In the genomic region with DNA sequence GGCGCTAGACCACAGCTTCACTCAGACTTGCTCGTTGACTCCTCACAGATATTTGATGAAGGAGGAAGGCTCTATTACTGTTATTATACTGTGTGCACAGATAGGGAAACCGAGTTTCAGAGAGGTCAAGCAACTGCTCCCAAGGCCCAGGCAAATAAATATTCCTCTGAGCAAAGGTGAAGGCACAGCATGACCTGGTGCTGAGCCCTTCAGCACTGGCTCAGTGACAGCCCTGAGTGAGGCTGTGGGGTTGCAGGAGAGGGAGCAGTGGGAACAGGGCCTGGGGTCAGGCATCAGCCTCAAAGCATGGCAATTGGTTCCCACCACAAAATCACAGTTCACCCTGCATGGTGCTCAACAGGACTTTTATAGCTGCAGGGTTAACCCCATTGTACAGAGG, we compare ENCODE assay signal across 24 cellular contexts. TPM values are rescaled to one million over a fixed set of nuclear protein-coding genes. Genes with fewer than 3 reads are reported as not detected.
DNase-seq lines count a peak whose midpoint lies in the region; ATAC-seq and TF ChIP-seq lines count a peak whose summit lies in the region.
"Had no signal": no experiment of that assay in that cellular context is flagged by ENCODE, and none has a peak within 500 bp of the region (broad histone marks: within the 10 kb centered on the region; RNA-seq: fewer than 3 reads in every experiment).

No MANE protein-coding gene starts in this region.

- peaks cover 4 to 27% (median 21%) of the 10 kb centered on the region in 6 donors for H3K4me1 ChIP-seq in spleen

- no peak for DNase-seq in RWPE1 (ENCODE audit: low spot score)
- DNase-seq in caudate nucleus (lab: John Stamatoyannopoulos, UW): no peak
- DNase-seq in nephron progenitor cell: no peak
- no peak for DNase-seq in activated CD4-positive, CD25-positive, alpha-beta regulatory T cell treated with anti-CD3 and anti-CD28 coated beads, Interleukin-2, amount 50 U/mL, for 72 hours
- DNase-seq in hepatic stellate cell (ENCODE audit: low spot score): no peak
- no peak for DNase-seq in spleen
- DNase-seq: ACHN; AML-193; C1 segment of cervical spinal cord; Calu3; CD8-positive, alpha-beta T cell; GOT3; Karpas-422; MV-4-11; NCI-H1105 treated with DMSO at 0.1 percent for 48 hours; NCI-H2081; NCI-H2171 treated with DMSO at 0.1 percent for 48 hours; NCI-H524 treated with DMSO at 0.1 percent for 48 hours; NCI-H82; OCI-M1; Right ventricle myocardium superior had no signal

- H3K4me3 ChIP-seq in spleen: no peak overlapping the region

- POLR2A ChIA-PET in RWPE1 (lab: Yijun Ruan, JAX; ENCODE audit: low non-redundant PET): no interaction called here

- H3K4me1 Mint-ChIP-seq in nephron progenitor cell: peaks cover 22% of the 10 kb centered on the region

- WGBS in spleen, 5 donors: 81 to 96% (median 93%) methylated on average over 3 of the region's 3 CpGs

- no peak for TF ChIP-seq POLR2A in spleen (IDR thresholded peaks at IDR 0.05)

- TF ChIP-seq CTCF in RWPE1 (conservative IDR thresholded peaks at IDR 0.05; ENCODE audit: low read depth): no peak
- TF ChIP-seq CTCF in nephron progenitor cell (IDR thresholded peaks at IDR 0.05): no peak
- no peak for TF ChIP-seq CTCF in spleen (IDR thresholded peaks at IDR 0.05 in 8 of 11, conservative IDR thresholded peaks at IDR 0.05 in 3 of 11)

- no peaks in the 10 kb centered on the region for H3K27me3 ChIP-seq in spleen (replicated peaks in 1 of 7)

- H3K36me3 ChIP-seq in spleen: peaks cover 0 to 86% (median 28%) of the 10 kb centered on the region in 6 donors

- peak overlapping the region; percentile 61 for H3K27ac Mint-ChIP-seq in nephron progenitor cell
- H3K27ac Mint-ChIP-seq: CD8-positive, alpha-beta T cell had no signal

- H3K27me3 Mint-ChIP-seq in nephron progenitor cell (ENCODE audit: low read depth, poor library complexity): no peaks in the 10 kb centered on the region

- peak overlapping the region; percentile 47 for H3K27ac ChIP-seq in RWPE1
- peak overlapping the region; percentile 32 for H3K27ac ChIP-seq in caudate nucleus (ENCODE audit: low read depth, low read length)
- H3K27ac ChIP-seq in spleen: no peak overlapping the region

- H3K4me3 Mint-ChIP-seq in nephron progenitor cell: no peak overlapping the region
- H3K4me3 Mint-ChIP-seq: CD8-positive, alpha-beta T cell had no signal

- CTCF ChIA-PET in RWPE1 (lab: Yijun Ruan, JAX): no interaction called here

- H3K9me3 Mint-ChIP-seq in nephron progenitor cell: no peaks in the 10 kb centered on the region
- H3K9me3 Mint-ChIP-seq: CD8-positive, alpha-beta T cell had no signal

- peaks cover 23% of the 10 kb centered on the region for H3K36me3 Mint-ChIP-seq in nephron progenitor cell (ENCODE audit: low read depth)

- intact Hi-C loops in spleen (cut with DNase I; ENCODE audit: low total_unique reads): no loop called here

- no peaks in the 10 kb centered on the region for H3K9me3 ChIP-seq in spleen

- no peak for ATAC-seq in GM21515 (IDR thresholded peaks at IDR 0.05; ENCODE audit: unreplicated experiment)
- ATAC-seq: CD8-positive, alpha-beta T cell; HCT116 had no signal

RNA-seq across cellular contexts. Expression of a gene that starts 7.1 kb away (rescaled TPM):
- total RNA-seq in spleen: 10 to 100 TPM; 14.4 to 30.9 (median 22.4) TPM
- 10 to 100 TPM; 12.6 to 24.3 (median 14.6) TPM for polyA plus RNA-seq in spleen

RNA-seq across cellular contexts. Expression of a gene that starts 23.6 kb away (rescaled TPM):
- total RNA-seq in spleen: under 1 TPM in 4 of 7 donors, not detected in 3; 0.19 to 0.73 (median 0.28) TPM
- polyA plus RNA-seq in spleen: under 1 TPM; 0.37 to 0.73 (median 0.58) TPM
- total RNA-seq: Calu3; CD8-positive, alpha-beta T cell; SK-MEL-5 had no signal

RNA-seq across cellular contexts. Expression of a gene that starts 52.4 kb away (rescaled TPM):
- total RNA-seq in spleen: 10 to 100 TPM; 15.1 to 25.0 (median 15.9) TPM
- 10 to 100 TPM; 18.9 to 20.2 (median 20.2) TPM for polyA plus RNA-seq in spleen

Comparison
In these comparisons a context has a peak if more than half of its experiments do, and no peak if none do; other contexts are left out.
1. H3K27ac ChIP-seq: peak in RWPE1 (single experiment) and caudate nucleus (single experiment); none in spleen (0 of 8).